In genomic region chr1:90836345-90836679, GRCh38 we compare ENCODE assay signal across 14 cellular contexts.
DNase-seq lines count a peak whose midpoint lies in the region; ATAC-seq, FAIRE-seq and TF ChIP-seq lines count a peak whose summit lies in the region.
"Had no signal": no experiment of that assay in that cellular context is flagged by ENCODE, and none has a peak within 500 bp of the region (broad histone marks: within the 10 kb centered on the region; RNA-seq: fewer than 3 reads in every experiment).

No MANE protein-coding gene starts in this region.

- H3K4me3 Mint-ChIP-seq in T-helper 2 cell treated with Interferon-gamma antibody and Interleukin-4, amounts not matched to agents 5 μg/mL and 100 μg/mL, for 36 hours: peak overlapping the region; percentile 21

- no peaks in the 10 kb centered on the region for H3K79me2 ChIP-seq in H1 (ENCODE audit: control insufficient read depth in 1 of 2, insufficient read depth in 2 of 2, low read length in 2 of 2)

- H3K27ac ChIP-seq in H1 (ENCODE audit: low read depth, low read length) (no peak overlapping the region), muscle layer of duodenum (ENCODE audit: low read length) (no peak overlapping the region), thoracic aorta (no peak overlapping the region), brain microvascular endothelial cell (no peak overlapping the region)
- H3K27ac ChIP-seq: A549 had no signal

- H3K36me3 ChIP-seq in H1 (ENCODE audit: control insufficient read depth in 2 of 4, insufficient read depth in 4 of 4, low read length in 3 of 4): peaks cover 0 to 3% (median 0%) of the 10 kb centered on the region in 4 experiments; a peak in 1 of 8 replicates
- H3K36me3 ChIP-seq in muscle layer of duodenum (ENCODE audit: control insufficient read depth in 1 of 2, insufficient read depth in 2 of 2, low read length in 2 of 2): no peaks in the 10 kb centered on the region
- no peaks in the 10 kb centered on the region for H3K36me3 ChIP-seq in thoracic aorta
- H3K36me3 ChIP-seq in brain microvascular endothelial cell (replicated peaks): no peaks in the 10 kb centered on the region

- 2% methylated on average over 8 of the region's 8 CpGs; no CpG with 5 or more reads in 1 of the 2 experiments for WGBS in H1 (ENCODE audit: extremely low coverage in 1 of 2, insufficient coverage in 1 of 2, insufficient read length in 1 of 2, insufficient replicate concordance in 2 of 2, low coverage in 1 of 2, low lambda C conversion rate in 2 of 2, missing lambda C conversion rate in 1 of 2), 2 experiments

- H3K36me3 Mint-ChIP-seq in T-helper 2 cell treated with Interferon-gamma antibody and Interleukin-4, amounts not matched to agents 5 μg/mL and 100 μg/mL, for 36 hours (ENCODE audit: low read depth): peaks cover 1% of the 10 kb centered on the region

- H2BK120ac ChIP-seq in H1 (replicated peaks; ENCODE audit: low read depth, low read length): no peak overlapping the region

- 0 out of 7 replicates have a peak overlapping the region, but pooled peaks of 1 of the 4 experiments have one; percentile 11 for H3K9ac ChIP-seq in H1 (replicated peaks in 1 of 4; ENCODE audit: extremely low read depth in 1 of 4, low read depth in 3 of 4, low read length in 3 of 4)

- TF ChIP-seq POLR2A in H1 (IDR thresholded peaks at IDR 0.05; ENCODE audit: control extremely low read depth in 1 of 2, low read depth in 2 of 2, low read length in 2 of 2): no peak

- no peak overlapping the region for H3K14ac ChIP-seq in H1 (ENCODE audit: insufficient read length)

- H3K23ac ChIP-seq in H1 (ENCODE audit: insufficient read length): no peak overlapping the region

- peaks cover 7% of the 10 kb centered on the region for H3K4me1 Mint-ChIP-seq in T-helper 2 cell treated with Interferon-gamma antibody and Interleukin-4, amounts not matched to agents 5 μg/mL and 100 μg/mL, for 36 hours (ENCODE audit: low read depth)

- no peak overlapping the region for H3K27ac Mint-ChIP-seq in T-helper 2 cell treated with Interferon-gamma antibody and Interleukin-4, amounts not matched to agents 5 μg/mL and 100 μg/mL, for 36 hours

- POLR2A ChIA-PET in H1 (lab: Charles Lee; ENCODE audit: partially characterized antibody): no interaction called here

- H2AFZ ChIP-seq in H1 (ENCODE audit: low read length): no peak overlapping the region; the same call in 1 of the 2 replicates

- H3K79me1 ChIP-seq in H1 (ENCODE audit: low read depth, low read length): no peaks in the 10 kb centered on the region

- TF ChIP-seq CTCF in H1 (IDR thresholded peaks at IDR 0.05; ENCODE audit: control extremely low read depth in 1 of 3, insufficient read depth in 1 of 3, low read depth in 1 of 3, low read length in 3 of 3) (no peak), thoracic aorta (IDR thresholded peaks at IDR 0.05) (no peak), brain microvascular endothelial cell (IDR thresholded peaks at IDR 0.05; ENCODE audit: low read depth, low read length, missing control alignments) (no peak)

- H3K4me1 ChIP-seq in H1 (replicated peaks in 1 of 4; ENCODE audit: control insufficient read depth in 3 of 4, insufficient read depth in 4 of 4, low read length in 3 of 4) (peaks cover 14 to 43% (median 32%) of the 10 kb centered on the region in 4 experiments), muscle layer of duodenum (ENCODE audit: control insufficient read depth in 1 of 2, insufficient read depth in 2 of 2, low read length in 2 of 2) (peaks cover 0 to 24% of the 10 kb centered on the region in 2 donors), thoracic aorta (ENCODE audit: control insufficient read depth in 1 of 2, low read depth in 2 of 2) (peaks cover 0 to 18% of the 10 kb centered on the region in 2 donors)
- H3K4me1 ChIP-seq: A549 had no signal

- peak overlapping the region; percentile 35 to 60 (median 40) for H3K4me3 ChIP-seq in H1 (ENCODE audit: extremely low read depth in 1 of 4, insufficient read depth in 2 of 4, low read depth in 3 of 4, low read length in 4 of 4)
- H3K4me3 ChIP-seq in muscle layer of duodenum (ENCODE audit: low read depth in 1 of 2, low read length in 2 of 2): peak overlapping the region; percentile 9 to 61
- peak overlapping the region; percentile 61 for H3K4me3 ChIP-seq in thoracic aorta
- H3K4me3 ChIP-seq in brain microvascular endothelial cell (ENCODE audit: low read depth, low read length): no peak overlapping the region
- H3K4me3 ChIP-seq: A549 had no signal

- H2BK15ac ChIP-seq in H1 (ENCODE audit: low read length): no peak overlapping the region

- H4K91ac ChIP-seq in H1 (replicated peaks; ENCODE audit: insufficient read length, low read length): no peak overlapping the region

- peaks cover 95% of the 10 kb centered on the region for H3K27me3 Mint-ChIP-seq in T-helper 2 cell treated with Interferon-gamma antibody and Interleukin-4, amounts not matched to agents 5 μg/mL and 100 μg/mL, for 36 hours (ENCODE audit: low read depth)

- no peak for TF ChIP-seq EP300 in H1 (IDR thresholded peaks at IDR 0.05; ENCODE audit: borderline replicate concordance in 1 of 2, low read depth in 2 of 2, low read length in 2 of 2)

- H3K27me3 ChIP-seq in H1 (replicated peaks in 1 of 4; ENCODE audit: control insufficient read depth in 3 of 4, extremely low read depth in 1 of 4, insufficient read depth in 3 of 4, low read length in 3 of 4) (peaks cover 61 to 93% (median 85%) of the 10 kb centered on the region in 4 experiments), muscle layer of duodenum (ENCODE audit: low read depth, low read length) (peaks cover 72% of the 10 kb centered on the region), thoracic aorta (replicated peaks; ENCODE audit: insufficient read depth) (peaks cover 25% of the 10 kb centered on the region), brain microvascular endothelial cell (replicated peaks) (peaks cover 74% of the 10 kb centered on the region)

- H3K9me3 Mint-ChIP-seq in T-helper 2 cell treated with Interferon-gamma antibody and Interleukin-4, amounts not matched to agents 5 μg/mL and 100 μg/mL, for 36 hours: no peaks in the 10 kb centered on the region

- CTCF ChIA-PET in H1 (lab: Charles Lee; ENCODE audit: partially characterized antibody): no interaction called here

- H4K5ac ChIP-seq in H1 (ENCODE audit: insufficient read length, low read depth, low read length): no peak overlapping the region

- H2BK12ac ChIP-seq in H1 (ENCODE audit: low read depth, low read length): no peak overlapping the region; the same call in 1 of the 2 replicates

- H2BK20ac ChIP-seq in H1 (ENCODE audit: low read length): no peak overlapping the region

- H2BK5ac ChIP-seq in H1 (ENCODE audit: low read depth, low read length): no peak overlapping the region

- DNase-seq in T-helper 2 cell treated with Interferon-gamma antibody and Interleukin-4, amounts not matched to agents 5 μg/mL and 100 μg/mL, for 36 hours (ENCODE audit: low spot score): no peak
- DNase-seq in T-helper 2 cell (no peak), H1 (ENCODE audit: low read depth in 1 of 2, low spot score in 2 of 2) (no peak), thoracic aorta (ENCODE audit: low spot score) (no peak), brain microvascular endothelial cell (no peak)
- DNase-seq: activated CD4-positive, alpha-beta T cell treated with anti-CD3 and anti-CD28 coated beads, Interleukin-2, amount 50 U/mL, for 1 hour; Kasumi-1; midbrain; NCI-H226; stimulated activated naive CD4-positive, alpha-beta T cell treated with Interleukin-2 at 50 U/mL for 16 hours had no signal

- in situ Hi-C loops in brain microvascular endothelial cell (cut with HindIII; ENCODE audit: low pct_ligation_motif_present, low sequenced_read_pairs): no loop called here

- no peak overlapping the region for H2AK5ac ChIP-seq in H1 (ENCODE audit: low read depth, low read length)

- H3K9me3 ChIP-seq in H1 (ENCODE audit: insufficient read depth in 2 of 2, low read depth in 1 of 2, low read length in 1 of 2) (no peaks in the 10 kb centered on the region), muscle layer of duodenum (ENCODE audit: control insufficient read depth in 1 of 2, low read length in 2 of 2) (no peaks in the 10 kb centered on the region), thoracic aorta (no peaks in the 10 kb centered on the region)
- H3K9me3 ChIP-seq: A549 had no signal

- ATAC-seq in thoracic aorta (ENCODE audit: insufficient number of reproducible peaks, low FRiP score, low read depth): no peak
- no peak for ATAC-seq in GM18511 (IDR thresholded peaks at IDR 0.05; ENCODE audit: unreplicated experiment)
- no peak for ATAC-seq in GM19351 (IDR thresholded peaks at IDR 0.05; ENCODE audit: unreplicated experiment)
- ATAC-seq: A549 had no signal

- no peak for FAIRE-seq in H1 (lab: Jason Lieb, UNC)
- FAIRE-seq: A549 had no signal

- H4K8ac ChIP-seq in H1 (ENCODE audit: extremely low read depth, insufficient read depth, low read length): no peak overlapping the region

- H4K20me1 ChIP-seq in H1 (replicated peaks in 1 of 2; ENCODE audit: control insufficient read depth in 1 of 2, insufficient read depth in 2 of 2, low read length in 2 of 2): peaks cover 0 to 16% of the 10 kb centered on the region in 2 experiments

- no peak for TF ChIP-seq RAD21 in H1 (IDR thresholded peaks at IDR 0.05 in 1 of 2, conservative IDR thresholded peaks at IDR 0.05 in 1 of 2; ENCODE audit: low read depth in 2 of 2, low read length in 2 of 2)

- no peak overlapping the region; the same call in 1 of the 2 replicates for H3K18ac ChIP-seq in H1 (ENCODE audit: extremely low read depth, low read length)

- H3K23me2 ChIP-seq in H1 (ENCODE audit: low read depth, low read length): peaks cover 7% of the 10 kb centered on the region; the same call in 1 of the 2 replicates

- no peak overlapping the region for H3K56ac ChIP-seq in H1 (replicated peaks; ENCODE audit: insufficient read length, low read depth, low read length)

- no peak overlapping the region for H3K4ac ChIP-seq in H1 (replicated peaks; ENCODE audit: insufficient read length, low read depth, low read length)

- H3K4me2 ChIP-seq in H1 (ENCODE audit: insufficient read depth in 1 of 2, low read depth in 2 of 2, low read length in 2 of 2): peak overlapping the region; percentile 61 to 83
- H3K4me2 ChIP-seq: A549 had no signal

TF ChIP-seq in H1, 55 proteins besides CTCF, POLR2A, EP300 and RAD21:
- no peak for TF ChIP-seq KDM5A (IDR thresholded peaks at IDR 0.05; ENCODE audit: low read length)
- 0 out of 2 replicates have a peak, but pooled peaks have one; percentile 16 for TF ChIP-seq TCF12 (IDR thresholded peaks at IDR 0.05; ENCODE audit: low read depth, low read length)
